In genomic region chr16:67935402-67936123, GRCh38 we compare ENCODE assay signal across 8 cellular contexts. TPM values are rescaled to one million over a fixed set of nuclear protein-coding genes. Genes with fewer than 3 reads are reported as not detected.
A peak's percentile ranks its signal among the peaks of the same experiment; 100 is the strongest.
DNase-seq lines count a peak whose midpoint lies in the region; ATAC-seq and TF ChIP-seq lines count a peak whose summit lies in the region.

No MANE protein-coding gene starts in this region.

- no TSS peak for BruUV-seq in mammary epithelial cell (replicated peaks; lab: Mats Ljungman, UMichigan)

- 4% methylated on average over 13 of the region's 55 CpGs for WGBS in mammary epithelial cell (ENCODE audit: low coverage, missing lambda C conversion rate)

- peak overlapping the region; percentile 94 for H3K4me2 ChIP-seq in mammary epithelial cell (ENCODE audit: insufficient read depth, low read depth, low read length)

- H3K36me3 ChIP-seq in WERI-Rb-1 (no peaks in the 10 kb centered on the region; the same call in 1 of the 2 replicates), mammary epithelial cell (ENCODE audit: insufficient read depth, low read length) (peaks cover 7% of the 10 kb centered on the region)

- peak overlapping the region; percentile 97 for H3K4me3 ChIP-seq in AG04450 (ENCODE audit: low read depth, low read length)
- peak overlapping the region; percentile 91 for H3K4me3 ChIP-seq in WERI-Rb-1 (ENCODE audit: low read depth, low read length)
- H3K4me3 ChIP-seq in mammary epithelial cell (replicated peaks in 1 of 3; ENCODE audit: insufficient read depth in 1 of 3, low read depth in 2 of 3, low read length in 3 of 3), result peak overlapping the region; percentile 61 to 88 (median 84)
- H3K4me3 ChIP-seq in skin epidermis, result peak overlapping the region; percentile 66 to 95 (median 67)

- CTCF ChIA-PET in AG04450 (lab: Charles Lee), result interaction anchor here (1.7 to 2.6 kb wide), 2 partner anchors 105 to 119 kb away, joined by 8 to 9 read pairs; no protein-coding TSS in a partner anchor
- CTCF ChIA-PET in mammary epithelial cell (lab: Charles Lee; ENCODE audit: low non-redundant PET), result interaction anchor here (1.0 kb wide), 1 partner anchor 105 kb away, joined by 18 read pairs; no protein-coding TSS in a partner anchor

- POLR2A ChIA-PET in AG04450 (lab: Yijun Ruan, JAX), result interaction anchor here (0.5 to 1.5 kb wide), 13 partner anchors 21 to 301 kb away, joined by 3 to 7 read pairs (median 3); partner anchors contain the start of genes EDC4, NRN1L, RANBP10 and TSNAXIP1

- H3K79me2 ChIP-seq in mammary epithelial cell (ENCODE audit: insufficient read depth, low read length), result peaks cover 30% of the 10 kb centered on the region

- dilution Hi-C loops in mammary epithelial cell (cut with HindIII; ENCODE audit: low sequenced_read_pairs), result no loop called here

- H3K27me3 ChIP-seq in AG04450 (ENCODE audit: control insufficient read depth, insufficient read depth, low read length) (no peaks in the 10 kb centered on the region), WERI-Rb-1 (ENCODE audit: insufficient read depth, low read depth, severe bottlenecking) (no peaks in the 10 kb centered on the region), mammary epithelial cell (ENCODE audit: insufficient read depth, low read length) (no peaks in the 10 kb centered on the region)

- DNase-seq in AG04450 (ENCODE audit: low read depth, low spot score) (peak; percentile 68), NCI-H2196 treated with DMSO at 0.1 percent for 48 hours (lab: John Stamatoyannopoulos, UW; ENCODE audit: unreplicated experiment) (peak; percentile 82), WERI-Rb-1 (peak; percentile 97), mammary epithelial cell (peak; percentile 98), iPS-NIHi11 (ENCODE audit: low spot score) (peak; percentile 99)

- intact Hi-C loops in mammary epithelial cell (cut with micrococcal nuclease), result loop anchor here (2.0 to 5.0 kb wide), 3 partner anchors 43 to 292 kb away; partner anchors contain the start of gene PSKH1

- peak overlapping the region; percentile 83 for H2AFZ ChIP-seq in mammary epithelial cell (ENCODE audit: low read depth, low read length)

- TF ChIP-seq CTCF in AG04450 (IDR thresholded peaks at IDR 0.05; ENCODE audit: low read depth, low read length) (no peak), WERI-Rb-1 (IDR thresholded peaks at IDR 0.05; ENCODE audit: low read depth, low read length) (no peak), mammary epithelial cell (conservative IDR thresholded peaks at IDR 0.05 in 1 of 2, IDR thresholded peaks at IDR 0.05 in 1 of 2; ENCODE audit: extremely low read depth in 1 of 2, insufficient read depth in 1 of 2, low read depth in 1 of 2, low read length in 2 of 2) (no peak)

- H3K9me3 ChIP-seq in AG04450 (ENCODE audit: control insufficient read depth, insufficient read depth, low read length) (peaks cover 6% of the 10 kb centered on the region; the same call in 1 of the 2 replicates), WERI-Rb-1 (ENCODE audit: severe bottlenecking) (no peaks in the 10 kb centered on the region), mammary epithelial cell (replicated peaks; ENCODE audit: insufficient read depth, low read length) (no peaks in the 10 kb centered on the region)

- H4K20me1 ChIP-seq in mammary epithelial cell (ENCODE audit: insufficient read depth, low read length), result no peaks in the 10 kb centered on the region

- H3K27ac ChIP-seq in AG04450 (ENCODE audit: low read depth, low read length) (peak overlapping the region; percentile 93), WERI-Rb-1 (peak overlapping the region; percentile 62), mammary epithelial cell (ENCODE audit: insufficient read depth, low read depth, low read length) (peak overlapping the region; percentile 57), skin epidermis (peak overlapping the region; percentile 68 to 99 (median 95))

- ATAC-seq in GM18907 (IDR thresholded peaks at IDR 0.05; ENCODE audit: unreplicated experiment) (peak; percentile 87), HG03139 (IDR thresholded peaks at IDR 0.05; ENCODE audit: unreplicated experiment) (peak; percentile 83)

- H3K9ac ChIP-seq in mammary epithelial cell (ENCODE audit: insufficient read depth, low read length), result peak overlapping the region; percentile 81

- in situ Hi-C loops in mammary epithelial cell (cut with MboI; ENCODE audit: low sequenced_read_pairs in 2 of 2), result loop anchor here in 1 of 2 donors (25.0 kb wide), 1 partner anchor 423 kb away; no protein-coding TSS in a partner anchor

- peaks cover 18% of the 10 kb centered on the region for H3K4me1 ChIP-seq in mammary epithelial cell (ENCODE audit: insufficient read depth, low read length)

RNA-seq across cellular contexts. Expression of gene PSMB10, which starts 1.1 kb away (rescaled TPM):
- polyA plus RNA-seq in AG04450 (2011; rRNA removed) (18.1 and 29.1 TPM in 2 replicates), mammary epithelial cell (15.7 TPM)
- polyA minus RNA-seq in AG04450 (2011; rRNA and poly(A)+ RNA removed), result 7.3 and 7.7 TPM in 2 replicates
- 10 to 100 TPM in 1 of 2 donors, 1 to 10 TPM in 1; 9.2 to 23.8 TPM for total RNA-seq in mammary epithelial cell
- polyA minus RNA-seq in mammary epithelial cell, result 4.5 TPM

RNA-seq across cellular contexts. Expression of gene CTRL, which starts 3.9 kb away (rescaled TPM):
- polyA plus RNA-seq in AG04450 (2011; rRNA removed), result 0.14 and 0.29 TPM in 2 replicates
- 0.70 TPM in 1 of 2 replicates, not detected in the other for polyA minus RNA-seq in AG04450 (2011; rRNA and poly(A)+ RNA removed)
- total RNA-seq in mammary epithelial cell, result 1 to 10 TPM in 1 of 2 donors, under 1 TPM in 1; 0.17 to 1.2 TPM
- polyA plus RNA-seq in mammary epithelial cell, result 0.46 TPM
- polyA minus RNA-seq in mammary epithelial cell, result not detected

RNA-seq across cellular contexts. Expression of gene LCAT, which starts 8.4 kb away (rescaled TPM):
- polyA plus RNA-seq in AG04450 (2011; rRNA removed) (5.2 and 7.9 TPM in 2 replicates), mammary epithelial cell (9.3 TPM)
- polyA minus RNA-seq in AG04450 (2011; rRNA and poly(A)+ RNA removed), result 4.0 and 6.1 TPM in 2 replicates
- total RNA-seq in mammary epithelial cell, result 10 to 100 TPM; 13.0 to 43.9 TPM
- 0.72 TPM for polyA minus RNA-seq in mammary epithelial cell

RNA-seq across cellular contexts. Expression of gene SLC12A4, which starts 32.9 kb away (rescaled TPM):
- 48.1 and 63.0 TPM in 2 replicates for polyA plus RNA-seq in AG04450 (2011; rRNA removed)
- 114 and 139 TPM in 2 replicates for polyA minus RNA-seq in AG04450 (2011; rRNA and poly(A)+ RNA removed)
- 100 to 1,000 TPM in 1 of 2 donors, 10 to 100 TPM in 1; 88.2 to 120 TPM for total RNA-seq in mammary epithelial cell
- polyA plus RNA-seq in mammary epithelial cell, result 57.1 TPM
- polyA minus RNA-seq in mammary epithelial cell, result 154 TPM

RNA-seq across cellular contexts. Expression of gene PSKH1, which starts 42.5 kb away (rescaled TPM):
- polyA plus RNA-seq in AG04450 (2011; rRNA removed) (18.2 and 26.6 TPM in 2 replicates), mammary epithelial cell (15.3 TPM)
- polyA minus RNA-seq in AG04450 (2011; rRNA and poly(A)+ RNA removed), result 34.7 and 47.0 TPM in 2 replicates
- 10 to 100 TPM; 11.8 to 18.4 TPM for total RNA-seq in mammary epithelial cell
- 28.5 TPM for polyA minus RNA-seq in mammary epithelial cell

Comparison
In these comparisons a context has a peak if more than half of its experiments do, and no peak if none do; other contexts are left out.
1. Peak in every context shown above with its lines: DNase-seq, ATAC-seq, H3K4me3 ChIP-seq and H3K27ac ChIP-seq.